ENCODE assay signal across 12 cellular contexts in the genomic region with DNA sequence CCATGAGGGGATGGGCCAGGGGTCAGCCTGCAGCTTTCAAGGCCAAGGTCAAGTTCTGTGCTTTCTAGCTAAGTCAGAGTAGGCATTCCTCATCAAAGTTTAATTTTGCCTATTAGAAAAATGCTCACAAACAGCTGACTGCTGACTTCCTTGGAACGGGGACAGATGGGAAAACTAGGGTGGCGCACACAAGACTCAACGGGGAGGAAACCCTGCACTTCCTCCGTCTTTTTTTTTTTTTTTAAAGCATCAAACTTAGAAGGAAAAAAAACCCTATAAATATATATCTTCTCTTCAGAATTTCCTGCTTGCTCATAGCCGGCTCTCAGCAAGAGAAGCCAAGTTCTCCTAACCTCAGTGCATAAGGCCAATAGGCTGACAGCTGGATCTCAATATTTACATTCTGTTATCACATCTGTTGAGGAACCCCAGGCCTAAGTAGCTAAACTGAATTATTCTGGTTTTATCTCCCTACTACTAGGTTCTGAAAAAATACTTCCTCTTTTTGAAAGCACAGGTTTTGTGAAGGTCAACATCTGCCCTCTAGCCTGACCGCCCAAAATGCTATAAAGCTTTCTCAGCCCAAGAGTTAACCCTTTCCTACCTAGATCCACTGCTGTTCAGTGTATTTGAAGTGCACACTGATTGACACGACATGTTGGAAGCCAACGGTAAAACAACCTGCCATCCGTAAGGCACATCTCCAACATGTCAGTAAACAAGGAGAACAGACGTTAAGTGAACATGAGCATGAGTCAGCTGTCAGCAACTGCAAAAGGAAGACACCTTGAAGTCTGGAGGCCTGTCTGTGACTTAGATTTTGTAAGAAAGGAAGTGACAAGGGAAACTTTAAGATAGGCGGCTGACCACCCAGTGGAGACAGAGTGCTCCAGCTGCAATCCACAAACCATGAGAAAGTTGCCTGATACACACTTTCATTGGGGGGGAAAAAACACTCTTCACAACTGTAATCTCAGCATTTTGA.
DNase-seq lines count a peak whose midpoint lies in the region; ATAC-seq, FAIRE-seq and TF ChIP-seq lines count a peak whose summit lies in the region.
"Had no signal": no experiment of that assay in that cellular context is flagged by ENCODE, and none has a peak within 500 bp of the region (broad histone marks: within the 10 kb centered on the region; RNA-seq: fewer than 3 reads in every experiment).

No MANE protein-coding gene starts in this region.

- in situ Hi-C loops in G401 (cut with HindIII; ENCODE audit: low sequenced_read_pairs): no loop called here

- POLR2A ChIA-PET in activated CD4-positive, alpha-beta memory T cell treated with anti-CD3 and anti-CD28 coated beads, Interleukin-2, amount 10 ng/mL, durations not matched to agents 7 days and 5 days (lab: Charles Lee): no interaction called here

- FAIRE-seq in bronchial epithelial cell (lab: Jason Lieb, UNC): peak; percentile 28

- H3K4me1 Mint-ChIP-seq in activated CD4-positive, alpha-beta memory T cell treated with anti-CD3 and anti-CD28 coated beads, Interleukin-2, amount 10 ng/mL, durations not matched to agents 7 days and 5 days: peaks cover 5% of the 10 kb centered on the region

- ATAC-seq in GM19372 (IDR thresholded peaks at IDR 0.05; ENCODE audit: low read depth, unreplicated experiment) (peak; percentile 90), HG03565 (IDR thresholded peaks at IDR 0.05; ENCODE audit: unreplicated experiment) (peak; percentile 71)
- ATAC-seq: gastroesophageal sphincter, Panc1, sciatic nerve had no signal

- H3K27me3 Mint-ChIP-seq in activated CD4-positive, alpha-beta memory T cell treated with anti-CD3 and anti-CD28 coated beads, Interleukin-2, amount 10 ng/mL, durations not matched to agents 7 days and 5 days: peaks cover 6% of the 10 kb centered on the region

- CTCF ChIA-PET in activated CD4-positive, alpha-beta memory T cell treated with anti-CD3 and anti-CD28 coated beads, Interleukin-2, amount 10 ng/mL, durations not matched to agents 7 days and 5 days (lab: Charles Lee): interaction anchor here (0.7 kb wide), 1 partner anchor 170 kb away, joined by 4 read pairs; no protein-coding TSS in a partner anchor

- no peaks in the 10 kb centered on the region for H3K27me3 ChIP-seq in bronchial epithelial cell (ENCODE audit: control insufficient read depth, insufficient read depth, low read length)

- no peak overlapping the region for H3K4me3 ChIP-seq in bronchial epithelial cell (ENCODE audit: low read depth, low read length)
- no peak overlapping the region for H3K4me3 ChIP-seq in lower leg skin (ENCODE audit: low read depth, poor library complexity, severe bottlenecking)
- H3K4me3 ChIP-seq: gastroesophageal sphincter, thoracic aorta had no signal

- peaks cover 6% of the 10 kb centered on the region for H3K9me3 Mint-ChIP-seq in activated CD4-positive, alpha-beta memory T cell treated with anti-CD3 and anti-CD28 coated beads, Interleukin-2, amount 10 ng/mL, durations not matched to agents 7 days and 5 days

- H3K36me3 ChIP-seq in bronchial epithelial cell (ENCODE audit: control insufficient read depth, insufficient read depth, low read length): no peaks in the 10 kb centered on the region
- H3K36me3 ChIP-seq: gastroesophageal sphincter, thoracic aorta had no signal

- TF ChIP-seq CTCF in bronchial epithelial cell (IDR thresholded peaks at IDR 0.05; ENCODE audit: insufficient read depth, low read length, severe bottlenecking) (no peak), lower leg skin (IDR thresholded peaks at IDR 0.05) (no peak)

- TF ChIP-seq POLR2A in lower leg skin (IDR thresholded peaks at IDR 0.05): no peak

- DNase-seq in CD1c-positive myeloid dendritic cell (ENCODE audit: extremely low spot score) (peak; percentile 10), bronchial epithelial cell (ENCODE audit: low read depth) (no peak), G401 (ENCODE audit: low spot score) (no peak), lower leg skin (ENCODE audit: low spot score in 2 of 2) (no peak), posterior vena cava (ENCODE audit: low spot score) (no peak)
- DNase-seq in activated CD4-positive, alpha-beta memory T cell treated with anti-CD3 and anti-CD28 coated beads, Interleukin-2, amount 10 ng/mL, durations not matched to agents 7 days and 5 days: no peak

- WGBS in lower leg skin, 2 donors: 38 to 42% methylated on average over 11 of the region's 11 CpGs

- H3K36me3 Mint-ChIP-seq in activated CD4-positive, alpha-beta memory T cell treated with anti-CD3 and anti-CD28 coated beads, Interleukin-2, amount 10 ng/mL, durations not matched to agents 7 days and 5 days (ENCODE audit: low read depth): no peaks in the 10 kb centered on the region

- H3K27ac Mint-ChIP-seq in activated CD4-positive, alpha-beta memory T cell treated with anti-CD3 and anti-CD28 coated beads, Interleukin-2, amount 10 ng/mL, durations not matched to agents 7 days and 5 days: no peak overlapping the region

- no peak overlapping the region for H3K4me3 Mint-ChIP-seq in activated CD4-positive, alpha-beta memory T cell treated with anti-CD3 and anti-CD28 coated beads, Interleukin-2, amount 10 ng/mL, durations not matched to agents 7 days and 5 days

- intact Hi-C loops in lower leg skin (cut with DNase I; ENCODE audit: low total_unique reads) (no loop called here), posterior vena cava (cut with DNase I) (no loop called here)
